ENCODE assay signal across 23 cellular contexts in genomic region chr11:28017816-28018215, GRCh38.
DNase-seq lines count a peak whose midpoint lies in the region; TF ChIP-seq lines count a peak whose summit lies in the region.
"Had no signal": no experiment of that assay in that cellular context is flagged by ENCODE, and none has a peak within 500 bp of the region (broad histone marks: within the 10 kb centered on the region; RNA-seq: fewer than 3 reads in every experiment).

No MANE protein-coding gene starts in this region.

- peak; percentile 4 for DNase-seq in SIG-M5 treated with dmso at 0.1 percent for 504 hours (lab: John Stamatoyannopoulos, UW; ENCODE audit: unreplicated experiment)
- no peak for DNase-seq in SIG-M5 (lab: John Stamatoyannopoulos, UW)
- peak; percentile 3 for DNase-seq in NOMO-1 treated with dmso at 0.1 percent for 144 hours (lab: John Stamatoyannopoulos, UW; ENCODE audit: unreplicated experiment)
- peak; percentile 48 for DNase-seq in fibroblast of mammary gland (ENCODE audit: low read depth)
- no peak for DNase-seq in Peyer's patch
- no peak for DNase-seq in vagina (ENCODE audit: extremely low spot score in 2 of 2)
- no peak for DNase-seq in HuH-7 (ENCODE audit: low spot score)
- no peak for DNase-seq in stimulated activated CD4-positive, alpha-beta T cell treated with anti-CD3 and anti-CD28 coated beads, Interleukin-4, amount 100 ng/mL, for 1 hour
- DNase-seq: activated CD4-positive, alpha-beta T cell treated with anti-CD3 and anti-CD28 coated beads for 36 hours; activated CD8-positive, alpha-beta memory T cell treated with anti-CD3 and anti-CD28 coated beads, Interleukin-2, amount 10 ng/mL, durations not matched to agents 7 days and 5 days; activated effector memory CD4-positive, alpha-beta T cell treated with Interleukin-2 at 50 U/mL for 16 hours; effector memory CD8-positive, alpha-beta T cell; foreskin keratinocyte; H9; hippocampal formation; KBM-7; natural killer cell; NCI-H1417; posterior cingulate gyrus had no signal

- H3K4me1 ChIP-seq in Peyer's patch (no peaks in the 10 kb centered on the region), vagina (no peaks in the 10 kb centered on the region)
- H3K4me1 ChIP-seq: foreskin keratinocyte, suprapubic skin had no signal

- H3K36me3 ChIP-seq in Peyer's patch (no peaks in the 10 kb centered on the region), vagina (no peaks in the 10 kb centered on the region)
- H3K36me3 ChIP-seq: suprapubic skin had no signal

- intact Hi-C loops in vagina (cut with DNase I): no loop called here

- H3K9me3 ChIP-seq in Peyer's patch (no peaks in the 10 kb centered on the region), vagina (no peaks in the 10 kb centered on the region)
- H3K9me3 ChIP-seq: suprapubic skin had no signal

- TF ChIP-seq POLR2A in Peyer's patch (IDR thresholded peaks at IDR 0.05): no peak
- TF ChIP-seq POLR2A in vagina (IDR thresholded peaks at IDR 0.05): no peak

- H3K4me3 ChIP-seq in fibroblast of mammary gland (ENCODE audit: control insufficient read depth, low read depth, low read length) (no peak overlapping the region), Peyer's patch (no peak overlapping the region), vagina (no peak overlapping the region)
- H3K4me3 ChIP-seq: skin epidermis, suprapubic skin had no signal

- TF ChIP-seq CTCF in fibroblast of mammary gland (conservative IDR thresholded peaks at IDR 0.05; ENCODE audit: control insufficient read depth, insufficient read depth, low read depth, low read length) (no peak), Peyer's patch (IDR thresholded peaks at IDR 0.05) (no peak), vagina (IDR thresholded peaks at IDR 0.05) (no peak)

- H3K27me3 ChIP-seq in Peyer's patch (no peaks in the 10 kb centered on the region), vagina (no peaks in the 10 kb centered on the region)
- H3K27me3 ChIP-seq: foreskin keratinocyte, suprapubic skin had no signal

- H3K27ac ChIP-seq in Peyer's patch: no peak overlapping the region
- no peak overlapping the region for H3K27ac ChIP-seq in vagina
- H3K27ac ChIP-seq: 22Rv1, C4-2B, foreskin keratinocyte, skin epidermis, suprapubic skin had no signal

Comparison
In these comparisons a context has a peak if more than half of its experiments do, and no peak if none do; other contexts are left out.
1. DNase-seq: peak in SIG-M5 treated with dmso at 0.1 percent for 504 hours (single experiment), NOMO-1 treated with dmso at 0.1 percent for 144 hours (single experiment) and fibroblast of mammary gland (single experiment); none in SIG-M5 (single experiment), Peyer's patch (0 of 3), vagina (0 of 2), HuH-7 (single experiment) and stimulated activated CD4-positive, alpha-beta T cell treated with anti-CD3 and anti-CD28 coated beads, Interleukin-4, amount 100 ng/mL, for 1 hour (single experiment).